ENCODE assay signal across 1 cellular context in the genomic region with DNA sequence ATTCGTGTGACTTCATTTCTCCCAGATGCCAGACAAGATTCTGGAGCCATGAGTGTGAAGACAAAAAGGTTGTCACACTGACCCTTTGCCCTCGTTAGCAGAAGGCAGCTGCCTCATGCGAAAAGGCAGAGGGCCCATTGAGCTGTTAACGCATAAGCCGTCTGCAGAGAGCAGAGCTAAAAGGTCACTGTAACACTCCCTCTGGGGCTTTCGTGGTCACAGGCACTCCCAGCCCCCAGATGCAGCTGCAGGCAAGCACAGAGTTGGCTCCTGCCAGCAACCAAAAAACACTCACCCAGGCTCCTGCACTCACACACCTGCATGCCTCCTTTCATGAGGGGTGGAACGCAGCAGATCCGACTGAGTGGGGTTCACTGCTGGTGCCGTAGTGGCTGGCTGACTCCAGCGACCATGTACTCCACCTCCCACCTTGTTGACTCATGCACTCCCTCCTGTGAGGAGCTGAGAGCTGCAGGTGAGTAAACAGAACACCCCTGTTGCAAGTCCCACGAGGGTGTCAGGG.
TF ChIP-seq lines count a peak whose summit lies in the region.

No MANE protein-coding gene starts in this region.

TF ChIP-seq in HepG2, 621 proteins besides CTCF, POLR2A, EP300 and RAD21 (continued from another document and continues in another):
- TF ChIP-seq, protein P1, sequence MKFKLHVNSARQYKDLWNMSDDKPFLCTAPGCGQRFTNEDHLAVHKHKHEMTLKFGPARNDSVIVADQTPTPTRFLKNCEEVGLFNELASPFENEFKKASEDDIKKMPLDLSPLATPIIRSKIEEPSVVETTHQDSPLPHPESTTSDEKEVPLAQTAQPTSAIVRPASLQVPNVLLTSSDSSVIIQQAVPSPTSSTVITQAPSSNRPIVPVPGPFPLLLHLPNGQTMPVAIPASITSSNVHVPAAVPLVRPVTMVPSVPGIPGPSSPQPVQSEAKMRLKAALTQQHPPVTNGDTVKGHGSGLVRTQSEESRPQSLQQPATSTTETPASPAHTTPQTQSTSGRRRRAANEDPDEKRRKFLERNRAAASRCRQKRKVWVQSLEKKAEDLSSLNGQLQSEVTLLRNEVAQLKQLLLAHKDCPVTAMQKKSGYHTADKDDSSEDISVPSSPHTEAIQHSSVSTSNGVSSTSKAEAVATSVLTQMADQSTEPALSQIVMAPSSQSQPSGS (CRISPR knock-in tag; IDR thresholded peaks at IDR 0.05) = no peak
- TF ChIP-seq, protein P2, sequence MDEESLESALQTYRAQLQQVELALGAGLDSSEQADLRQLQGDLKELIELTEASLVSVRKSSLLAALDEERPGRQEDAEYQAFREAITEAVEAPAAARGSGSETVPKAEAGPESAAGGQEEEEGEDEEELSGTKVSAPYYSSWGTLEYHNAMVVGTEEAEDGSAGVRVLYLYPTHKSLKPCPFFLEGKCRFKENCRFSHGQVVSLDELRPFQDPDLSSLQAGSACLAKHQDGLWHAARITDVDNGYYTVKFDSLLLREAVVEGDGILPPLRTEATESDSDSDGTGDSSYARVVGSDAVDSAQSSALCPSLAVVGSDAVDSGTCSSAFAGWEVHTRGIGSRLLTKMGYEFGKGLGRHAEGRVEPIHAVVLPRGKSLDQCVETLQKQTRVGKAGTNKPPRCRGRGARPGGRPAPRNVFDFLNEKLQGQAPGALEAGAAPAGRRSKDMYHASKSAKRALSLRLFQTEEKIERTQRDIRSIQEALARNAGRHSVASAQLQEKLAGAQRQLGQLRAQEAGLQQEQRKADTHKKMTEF (CRISPR knock-in tag; IDR thresholded peaks at IDR 0.05) = peak; percentile 23; the same call in 1 of the 2 replicates
- TF ChIP-seq, protein P3, sequence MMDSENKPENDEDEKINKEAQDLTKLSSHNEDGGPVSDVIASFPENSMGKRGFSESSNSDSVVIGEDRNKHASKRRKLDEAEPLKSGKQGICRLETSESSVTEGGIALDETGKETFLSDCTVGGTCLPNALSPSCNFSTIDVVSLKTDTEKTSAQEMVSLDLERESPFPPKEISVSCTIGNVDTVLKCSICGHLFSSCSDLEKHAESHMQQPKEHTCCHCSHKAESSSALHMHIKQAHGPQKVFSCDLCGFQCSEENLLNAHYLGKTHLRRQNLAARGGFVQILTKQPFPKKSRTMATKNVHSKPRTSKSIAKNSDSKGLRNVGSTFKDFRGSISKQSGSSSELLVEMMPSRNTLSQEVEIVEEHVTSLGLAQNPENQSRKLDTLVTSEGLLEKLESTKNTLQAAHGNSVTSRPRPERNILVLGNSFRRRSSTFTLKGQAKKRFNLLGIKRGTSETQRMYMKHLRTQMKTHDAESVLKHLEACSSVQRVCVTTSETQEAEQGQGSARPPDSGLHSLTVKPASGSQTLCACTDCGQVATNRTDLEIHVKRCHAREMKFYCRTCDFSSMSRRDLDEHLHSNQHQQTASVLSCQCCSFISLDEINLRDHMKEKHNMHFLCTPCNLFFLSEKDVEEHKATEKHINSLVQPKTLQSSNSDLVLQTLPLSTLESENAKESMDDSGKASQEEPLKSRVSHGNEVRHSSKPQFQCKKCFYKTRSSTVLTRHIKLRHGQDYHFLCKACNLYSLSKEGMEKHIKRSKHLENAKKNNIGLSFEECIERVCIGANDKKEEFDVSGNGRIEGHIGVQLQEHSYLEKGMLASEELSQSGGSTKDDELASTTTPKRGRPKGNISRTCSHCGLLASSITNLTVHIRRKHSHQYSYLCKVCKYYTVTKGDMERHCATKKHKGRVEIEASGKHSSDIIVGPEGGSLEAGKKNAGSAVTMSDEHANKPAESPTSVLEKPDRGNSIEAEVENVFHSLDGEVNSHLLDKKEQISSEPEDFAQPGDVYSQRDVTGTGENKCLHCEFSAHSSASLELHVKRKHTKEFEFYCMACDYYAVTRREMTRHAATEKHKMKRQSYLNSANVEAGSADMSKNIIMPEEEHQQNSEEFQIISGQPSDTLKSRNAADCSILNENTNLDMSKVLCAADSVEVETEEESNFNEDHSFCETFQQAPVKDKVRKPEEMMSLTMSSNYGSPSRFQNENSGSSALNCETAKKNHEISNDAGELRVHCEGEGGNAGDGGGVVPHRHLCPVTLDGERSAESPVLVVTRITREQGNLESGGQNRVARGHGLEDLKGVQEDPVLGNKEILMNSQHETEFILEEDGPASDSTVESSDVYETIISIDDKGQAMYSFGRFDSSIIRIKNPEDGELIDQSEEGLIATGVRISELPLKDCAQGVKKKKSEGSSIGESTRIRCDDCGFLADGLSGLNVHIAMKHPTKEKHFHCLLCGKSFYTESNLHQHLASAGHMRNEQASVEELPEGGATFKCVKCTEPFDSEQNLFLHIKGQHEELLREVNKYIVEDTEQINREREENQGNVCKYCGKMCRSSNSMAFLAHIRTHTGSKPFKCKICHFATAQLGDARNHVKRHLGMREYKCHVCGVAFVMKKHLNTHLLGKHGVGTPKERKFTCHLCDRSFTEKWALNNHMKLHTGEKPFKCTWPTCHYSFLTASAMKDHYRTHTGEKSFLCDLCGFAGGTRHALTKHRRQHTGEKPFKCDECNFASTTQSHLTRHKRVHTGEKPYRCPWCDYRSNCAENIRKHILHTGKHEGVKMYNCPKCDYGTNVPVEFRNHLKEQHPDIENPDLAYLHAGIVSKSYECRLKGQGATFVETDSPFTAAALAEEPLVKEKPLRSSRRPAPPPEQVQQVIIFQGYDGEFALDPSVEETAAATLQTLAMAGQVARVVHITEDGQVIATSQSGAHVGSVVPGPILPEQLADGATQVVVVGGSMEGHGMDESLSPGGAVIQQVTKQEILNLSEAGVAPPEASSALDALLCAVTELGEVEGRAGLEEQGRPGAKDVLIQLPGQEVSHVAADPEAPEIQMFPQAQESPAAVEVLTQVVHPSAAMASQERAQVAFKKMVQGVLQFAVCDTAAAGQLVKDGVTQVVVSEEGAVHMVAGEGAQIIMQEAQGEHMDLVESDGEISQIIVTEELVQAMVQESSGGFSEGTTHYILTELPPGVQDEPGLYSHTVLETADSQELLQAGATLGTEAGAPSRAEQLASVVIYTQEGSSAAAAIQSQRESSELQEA (CRISPR knock-in tag; IDR thresholded peaks at IDR 0.05; ENCODE audit: not compliant biosample characterization) = no peak
- TF ChIP-seq ZNF75D (CRISPR knock-in tag; IDR thresholded peaks at IDR 0.05; ENCODE audit: borderline replicate concordance) (no peak), SNAPC2 (CRISPR knock-in tag; IDR thresholded peaks at IDR 0.05) (no peak), HOXA5 (CRISPR knock-in tag; IDR thresholded peaks at IDR 0.05) (no peak), ATM (IDR thresholded peaks at IDR 0.05; ENCODE audit: borderline replicate concordance) (no peak), ZNF761 (CRISPR knock-in tag; conservative IDR thresholded peaks at IDR 0.05) (no peak), CBX2 (IDR thresholded peaks at IDR 0.05; ENCODE audit: low read depth, low read length) (no peak), CBX2 (CRISPR knock-in tag; IDR thresholded peaks at IDR 0.05; ENCODE audit: low read depth) (no peak), ZNF546 (CRISPR knock-in tag; conservative IDR thresholded peaks at IDR 0.05) (no peak), ZNF605 (CRISPR knock-in tag; IDR thresholded peaks at IDR 0.05) (no peak; the same call in 1 of the 2 replicates), CEBPG (CRISPR knock-in tag; IDR thresholded peaks at IDR 0.05) (0 out of 2 replicates have a peak, but pooled peaks have one; percentile 31), SP4 (CRISPR knock-in tag; IDR thresholded peaks at IDR 0.05) (no peak), YEATS2 (CRISPR knock-in tag; IDR thresholded peaks at IDR 0.05; ENCODE audit: borderline replicate concordance) (no peak), ZNF879 (CRISPR knock-in tag; IDR thresholded peaks at IDR 0.05) (no peak), ZNF562 (CRISPR knock-in tag; IDR thresholded peaks at IDR 0.05; ENCODE audit: borderline replicate concordance) (no peak), FOXM1 (CRISPR knock-in tag; IDR thresholded peaks at IDR 0.05) (no peak), TAF15 (IDR thresholded peaks at IDR 0.05; ENCODE audit: low read depth, low read length, poor library complexity, severe bottlenecking) (no peak), HNF4G (IDR thresholded peaks at IDR 0.05; ENCODE audit: borderline replicate concordance, low read depth, low read length) (no peak), HNF4G (CRISPR knock-in tag; IDR thresholded peaks at IDR 0.05; ENCODE audit: borderline replicate concordance, low read depth) (no peak)
- TF ChIP-seq, protein P4, sequence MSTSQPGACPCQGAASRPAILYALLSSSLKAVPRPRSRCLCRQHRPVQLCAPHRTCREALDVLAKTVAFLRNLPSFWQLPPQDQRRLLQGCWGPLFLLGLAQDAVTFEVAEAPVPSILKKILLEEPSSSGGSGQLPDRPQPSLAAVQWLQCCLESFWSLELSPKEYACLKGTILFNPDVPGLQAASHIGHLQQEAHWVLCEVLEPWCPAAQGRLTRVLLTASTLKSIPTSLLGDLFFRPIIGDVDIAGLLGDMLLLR (CRISPR knock-in tag; IDR thresholded peaks at IDR 0.05) = no peak
- TF ChIP-seq, protein P5, sequence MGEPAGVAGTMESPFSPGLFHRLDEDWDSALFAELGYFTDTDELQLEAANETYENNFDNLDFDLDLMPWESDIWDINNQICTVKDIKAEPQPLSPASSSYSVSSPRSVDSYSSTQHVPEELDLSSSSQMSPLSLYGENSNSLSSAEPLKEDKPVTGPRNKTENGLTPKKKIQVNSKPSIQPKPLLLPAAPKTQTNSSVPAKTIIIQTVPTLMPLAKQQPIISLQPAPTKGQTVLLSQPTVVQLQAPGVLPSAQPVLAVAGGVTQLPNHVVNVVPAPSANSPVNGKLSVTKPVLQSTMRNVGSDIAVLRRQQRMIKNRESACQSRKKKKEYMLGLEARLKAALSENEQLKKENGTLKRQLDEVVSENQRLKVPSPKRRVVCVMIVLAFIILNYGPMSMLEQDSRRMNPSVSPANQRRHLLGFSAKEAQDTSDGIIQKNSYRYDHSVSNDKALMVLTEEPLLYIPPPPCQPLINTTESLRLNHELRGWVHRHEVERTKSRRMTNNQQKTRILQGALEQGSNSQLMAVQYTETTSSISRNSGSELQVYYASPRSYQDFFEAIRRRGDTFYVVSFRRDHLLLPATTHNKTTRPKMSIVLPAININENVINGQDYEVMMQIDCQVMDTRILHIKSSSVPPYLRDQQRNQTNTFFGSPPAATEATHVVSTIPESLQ (CRISPR knock-in tag; conservative IDR thresholded peaks at IDR 0.05) = no peak
- TF ChIP-seq, protein P6, sequence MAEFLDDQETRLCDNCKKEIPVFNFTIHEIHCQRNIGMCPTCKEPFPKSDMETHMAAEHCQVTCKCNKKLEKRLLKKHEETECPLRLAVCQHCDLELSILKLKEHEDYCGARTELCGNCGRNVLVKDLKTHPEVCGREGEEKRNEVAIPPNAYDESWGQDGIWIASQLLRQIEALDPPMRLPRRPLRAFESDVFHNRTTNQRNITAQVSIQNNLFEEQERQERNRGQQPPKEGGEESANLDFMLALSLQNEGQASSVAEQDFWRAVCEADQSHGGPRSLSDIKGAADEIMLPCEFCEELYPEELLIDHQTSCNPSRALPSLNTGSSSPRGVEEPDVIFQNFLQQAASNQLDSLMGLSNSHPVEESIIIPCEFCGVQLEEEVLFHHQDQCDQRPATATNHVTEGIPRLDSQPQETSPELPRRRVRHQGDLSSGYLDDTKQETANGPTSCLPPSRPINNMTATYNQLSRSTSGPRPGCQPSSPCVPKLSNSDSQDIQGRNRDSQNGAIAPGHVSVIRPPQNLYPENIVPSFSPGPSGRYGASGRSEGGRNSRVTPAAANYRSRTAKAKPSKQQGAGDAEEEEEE (CRISPR knock-in tag; IDR thresholded peaks at IDR 0.05; ENCODE audit: borderline replicate concordance) = no peak
- TF ChIP-seq, protein P7, sequence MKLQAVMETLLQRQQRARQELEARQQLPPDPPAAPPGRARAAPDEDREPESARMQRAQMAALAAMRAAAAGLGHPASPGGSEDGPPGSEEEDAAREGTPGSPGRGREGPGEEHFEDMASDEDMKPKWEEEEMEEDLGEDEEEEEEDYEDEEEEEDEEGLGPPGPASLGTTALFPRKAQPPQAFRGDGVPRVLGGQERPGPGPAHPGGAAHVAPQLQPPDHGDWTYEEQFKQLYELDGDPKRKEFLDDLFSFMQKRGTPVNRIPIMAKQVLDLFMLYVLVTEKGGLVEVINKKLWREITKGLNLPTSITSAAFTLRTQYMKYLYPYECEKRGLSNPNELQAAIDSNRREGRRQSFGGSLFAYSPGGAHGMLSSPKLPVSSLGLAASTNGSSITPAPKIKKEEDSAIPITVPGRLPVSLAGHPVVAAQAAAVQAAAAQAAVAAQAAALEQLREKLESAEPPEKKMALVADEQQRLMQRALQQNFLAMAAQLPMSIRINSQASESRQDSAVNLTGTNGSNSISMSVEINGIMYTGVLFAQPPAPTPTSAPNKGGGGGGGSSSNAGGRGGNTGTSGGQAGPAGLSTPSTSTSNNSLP (IDR thresholded peaks at IDR 0.05; ENCODE audit: low read depth, low read length) = no peak
- TF ChIP-seq, protein P8, sequence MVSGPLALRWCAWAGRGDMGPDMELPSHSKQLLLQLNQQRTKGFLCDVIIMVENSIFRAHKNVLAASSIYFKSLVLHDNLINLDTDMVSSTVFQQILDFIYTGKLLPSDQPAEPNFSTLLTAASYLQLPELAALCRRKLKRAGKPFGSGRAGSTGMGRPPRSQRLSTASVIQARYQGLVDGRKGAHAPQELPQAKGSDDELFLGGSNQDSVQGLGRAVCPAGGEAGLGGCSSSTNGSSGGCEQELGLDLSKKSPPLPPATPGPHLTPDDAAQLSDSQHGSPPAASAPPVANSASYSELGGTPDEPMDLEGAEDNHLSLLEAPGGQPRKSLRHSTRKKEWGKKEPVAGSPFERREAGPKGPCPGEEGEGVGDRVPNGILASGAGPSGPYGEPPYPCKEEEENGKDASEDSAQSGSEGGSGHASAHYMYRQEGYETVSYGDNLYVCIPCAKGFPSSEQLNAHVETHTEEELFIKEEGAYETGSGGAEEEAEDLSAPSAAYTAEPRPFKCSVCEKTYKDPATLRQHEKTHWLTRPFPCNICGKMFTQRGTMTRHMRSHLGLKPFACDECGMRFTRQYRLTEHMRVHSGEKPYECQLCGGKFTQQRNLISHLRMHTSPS (CRISPR knock-in tag; IDR thresholded peaks at IDR 0.05; ENCODE audit: low read depth) = no peak
- TF ChIP-seq, protein P9, sequence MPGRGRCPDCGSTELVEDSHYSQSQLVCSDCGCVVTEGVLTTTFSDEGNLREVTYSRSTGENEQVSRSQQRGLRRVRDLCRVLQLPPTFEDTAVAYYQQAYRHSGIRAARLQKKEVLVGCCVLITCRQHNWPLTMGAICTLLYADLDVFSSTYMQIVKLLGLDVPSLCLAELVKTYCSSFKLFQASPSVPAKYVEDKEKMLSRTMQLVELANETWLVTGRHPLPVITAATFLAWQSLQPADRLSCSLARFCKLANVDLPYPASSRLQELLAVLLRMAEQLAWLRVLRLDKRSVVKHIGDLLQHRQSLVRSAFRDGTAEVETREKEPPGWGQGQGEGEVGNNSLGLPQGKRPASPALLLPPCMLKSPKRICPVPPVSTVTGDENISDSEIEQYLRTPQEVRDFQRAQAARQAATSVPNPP (CRISPR knock-in tag; IDR thresholded peaks at IDR 0.05) = no peak
- TF ChIP-seq, protein P10, sequence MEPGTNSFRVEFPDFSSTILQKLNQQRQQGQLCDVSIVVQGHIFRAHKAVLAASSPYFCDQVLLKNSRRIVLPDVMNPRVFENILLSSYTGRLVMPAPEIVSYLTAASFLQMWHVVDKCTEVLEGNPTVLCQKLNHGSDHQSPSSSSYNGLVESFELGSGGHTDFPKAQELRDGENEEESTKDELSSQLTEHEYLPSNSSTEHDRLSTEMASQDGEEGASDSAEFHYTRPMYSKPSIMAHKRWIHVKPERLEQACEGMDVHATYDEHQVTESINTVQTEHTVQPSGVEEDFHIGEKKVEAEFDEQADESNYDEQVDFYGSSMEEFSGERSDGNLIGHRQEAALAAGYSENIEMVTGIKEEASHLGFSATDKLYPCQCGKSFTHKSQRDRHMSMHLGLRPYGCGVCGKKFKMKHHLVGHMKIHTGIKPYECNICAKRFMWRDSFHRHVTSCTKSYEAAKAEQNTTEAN (CRISPR knock-in tag; conservative IDR thresholded peaks at IDR 0.05) = no peak
- TF ChIP-seq, protein P11, sequence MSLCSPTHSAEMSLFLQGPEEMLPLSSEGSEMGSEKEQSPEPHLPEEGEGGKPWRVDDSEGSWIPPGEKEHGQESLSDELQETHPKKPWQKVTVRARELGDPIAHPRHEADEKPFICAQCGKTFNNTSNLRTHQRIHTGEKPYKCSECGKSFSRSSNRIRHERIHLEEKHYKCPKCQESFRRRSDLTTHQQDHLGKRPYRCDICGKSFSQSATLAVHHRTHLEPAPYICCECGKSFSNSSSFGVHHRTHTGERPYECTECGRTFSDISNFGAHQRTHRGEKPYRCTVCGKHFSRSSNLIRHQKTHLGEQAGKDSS (CRISPR knock-in tag; IDR thresholded peaks at IDR 0.05; ENCODE audit: borderline replicate concordance, low read depth) = no peak
